In the genomic region with DNA sequence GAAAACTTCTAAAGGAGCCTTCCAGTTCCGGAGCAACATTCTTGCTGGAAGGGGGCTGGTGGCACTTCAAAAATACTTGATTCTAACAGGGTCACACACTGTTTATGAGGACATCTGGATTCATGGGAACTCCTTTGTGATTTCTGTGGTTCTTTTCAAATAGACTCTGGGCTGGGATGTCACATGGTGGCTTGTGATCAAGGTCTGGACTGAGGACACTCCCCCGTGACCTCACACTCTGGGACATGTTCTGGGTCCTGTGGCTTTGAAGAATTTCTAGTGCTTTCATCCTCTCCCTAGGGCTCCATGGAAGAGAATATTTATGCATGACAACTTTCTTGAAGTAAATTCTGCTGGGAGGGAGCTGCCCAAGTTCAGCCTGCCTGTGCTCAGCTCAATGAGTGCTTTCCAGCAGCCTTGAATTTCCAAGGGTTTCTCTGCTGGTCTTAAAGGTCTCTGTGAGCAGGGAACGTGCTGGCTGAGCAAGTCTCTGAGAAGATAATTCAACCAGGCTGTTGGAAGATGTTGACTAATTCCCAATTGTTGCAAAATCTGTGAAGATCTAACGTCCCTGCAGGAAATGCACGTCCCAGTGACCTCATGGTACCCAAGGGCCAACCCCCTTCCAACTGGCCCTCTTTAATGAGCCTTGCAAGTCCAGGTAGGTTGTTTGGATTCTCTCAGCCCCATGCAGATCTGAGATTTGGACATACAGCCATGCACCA, we compare ENCODE assay signal across 27 cellular contexts. TPM values are rescaled to one million over a fixed set of nuclear protein-coding genes. Genes with fewer than 3 reads are reported as not detected.
DNase-seq lines count a peak whose midpoint lies in the region; TF ChIP-seq lines count a peak whose summit lies in the region.
"Had no signal": no experiment of that assay in that cellular context is flagged by ENCODE, and none has a peak within 500 bp of the region (broad histone marks: within the 10 kb centered on the region; RNA-seq: fewer than 3 reads in every experiment).

No MANE protein-coding gene starts in this region.

- H3K27me3 ChIP-seq in adipocyte (replicated peaks; ENCODE audit: control insufficient read depth, insufficient read depth, low read length) (no peaks in the 10 kb centered on the region), trophoblast cell (ENCODE audit: insufficient read depth, low read length) (no peaks in the 10 kb centered on the region), endodermal cell (ENCODE audit: control insufficient read depth, insufficient read depth, low read length, poor library complexity, severe bottlenecking) (no peaks in the 10 kb centered on the region)
- H3K27me3 ChIP-seq: testis, vagina had no signal

- H3K4me1 ChIP-seq in adipocyte (ENCODE audit: control insufficient read depth, insufficient read depth, low read length) (no peaks in the 10 kb centered on the region), trophoblast cell (ENCODE audit: control insufficient read depth in 1 of 2, insufficient read depth in 2 of 2, low read length in 2 of 2) (no peaks in the 10 kb centered on the region), endodermal cell (ENCODE audit: control insufficient read depth, insufficient read depth, low read length) (no peaks in the 10 kb centered on the region)
- H3K4me1 ChIP-seq: testis, vagina had no signal

- H4K12ac ChIP-seq in trophoblast cell (ENCODE audit: low read depth, low read length): no peak overlapping the region

- H3K79me2 ChIP-seq in trophoblast cell (ENCODE audit: control insufficient read depth, insufficient read depth, low read length, poor library complexity): no peaks in the 10 kb centered on the region

- no peak overlapping the region for H3K14ac ChIP-seq in trophoblast cell (ENCODE audit: low read length)

- no peaks in the 10 kb centered on the region for H3K79me1 ChIP-seq in trophoblast cell (ENCODE audit: low read length)

- H3K36me3 Mint-ChIP-seq in endodermal cell (ENCODE audit: low read depth): peaks cover 48% of the 10 kb centered on the region
- H3K36me3 Mint-ChIP-seq: CD8-positive, alpha-beta T cell had no signal

- H3K4me3 ChIP-seq in adipocyte (ENCODE audit: low read length) (no peak overlapping the region), fibroblast of mammary gland (ENCODE audit: control insufficient read depth, low read depth, low read length) (no peak overlapping the region), trophoblast cell (ENCODE audit: low read depth, low read length) (no peak overlapping the region), endodermal cell (ENCODE audit: low read length) (no peak overlapping the region)
- H3K4me3 ChIP-seq: testis, vagina had no signal

- WGBS in trophoblast cell (ENCODE audit: extremely low coverage, insufficient coverage, insufficient read length): no CpG with 5 or more reads among the region's 5 CpGs
- WGBS in endodermal cell (ENCODE audit: insufficient coverage in 1 of 2, insufficient read length in 1 of 2), 2 experiments: 86 to 94% methylated on average over 5 of the region's 5 CpGs

- peak; percentile 3 for DNase-seq in ELR (ENCODE audit: low read depth)
- DNase-seq in adipocyte (ENCODE audit: low read depth): peak; percentile 12
- DNase-seq in fibroblast of mammary gland (ENCODE audit: low read depth): peak; percentile 24
- peak; percentile 16 to 23 for DNase-seq in trophoblast cell
- no peak for DNase-seq in NCI-H1694 treated with DMSO at 0.1 percent for 48 hours (lab: John Stamatoyannopoulos, UW)
- DNase-seq in activated CD8-positive, alpha-beta memory T cell treated with anti-CD3 and anti-CD28 coated beads for 24 hours: no peak
- DNase-seq in activated CD8-positive, alpha-beta memory T cell treated with anti-CD3 and anti-CD28 coated beads, Interleukin-2, amount 50 U/mL, for 48 hours: no peak
- no peak for DNase-seq in endodermal cell
- DNase-seq: activated CD8-positive, alpha-beta T cell treated with anti-CD3 and anti-CD28 coated beads, Interleukin-2, amount 10 ng/mL, durations not matched to agents 7 days and 5 days; activated effector memory CD4-positive, alpha-beta T cell treated with anti-CD3 and anti-CD28 coated beads, Interleukin-2, amount 50 U/mL, for 16 hours; activated naive CD8-positive, alpha-beta T cell treated with anti-CD3 and anti-CD28 coated beads for 36 hours; activated T-cell treated with anti-CD3 and anti-CD28 coated beads, Interleukin-2, amount 50 U/mL, for 1 hour; CD8-positive, alpha-beta T cell; DMS 273 treated with DMSO at 0.1 percent for 48 hours; erythroblast; naive thymus-derived CD8-positive, alpha-beta T cell; NCI-H1105 treated with DMSO at 0.1 percent for 48 hours; NCI-H2029; NCI-H748 treated with DMSO at 0.1 percent for 48 hours; occipital lobe; RPMI8226; SK-N-SH; stimulated activated naive CD8-positive, alpha-beta T cell treated with anti-CD3 and anti-CD28 coated beads, Interleukin-15, Interleukin-2, amounts not matched to agents 100 U/mL and 50 U/mL, for 24 hours; testis had no signal

- no peak overlapping the region for H2BK12ac ChIP-seq in trophoblast cell (ENCODE audit: low read length)

- no peak overlapping the region for H4K91ac ChIP-seq in trophoblast cell (ENCODE audit: low read depth, low read length)

- no peak overlapping the region for H3K4me3 Mint-ChIP-seq in endodermal cell
- H3K4me3 Mint-ChIP-seq: activated CD8-positive, alpha-beta T cell treated with anti-CD3 and anti-CD28 coated beads, Interleukin-2, amount 10 ng/mL, durations not matched to agents 7 days and 5 days; activated naive CD8-positive, alpha-beta T cell treated with anti-CD3 and anti-CD28 coated beads for 36 hours; CD8-positive, alpha-beta T cell; mesothelial cell of epicardium; naive thymus-derived CD8-positive, alpha-beta T cell had no signal

- no peak overlapping the region for H2AK5ac ChIP-seq in trophoblast cell (ENCODE audit: low read length)

- H3K27ac ChIP-seq in trophoblast cell (ENCODE audit: low read depth, low read length) (no peak overlapping the region), endodermal cell (ENCODE audit: low read depth, low read length) (no peak overlapping the region)
- H3K27ac ChIP-seq: testis, vagina had no signal

- H3K27me3 Mint-ChIP-seq in endodermal cell (ENCODE audit: insufficient read depth): no peaks in the 10 kb centered on the region
- H3K27me3 Mint-ChIP-seq: activated naive CD8-positive, alpha-beta T cell treated with anti-CD3 and anti-CD28 coated beads for 36 hours had no signal

- H2BK5ac ChIP-seq in trophoblast cell (ENCODE audit: low read depth, low read length, poor library complexity): no peak overlapping the region

- H3K9me3 Mint-ChIP-seq in endodermal cell: peaks cover 51% of the 10 kb centered on the region

- no peak overlapping the region for H3K9ac ChIP-seq in adipocyte (ENCODE audit: low read length)
- no peak overlapping the region for H3K9ac ChIP-seq in trophoblast cell (ENCODE audit: low read length)
- no peak overlapping the region for H3K9ac ChIP-seq in endodermal cell (ENCODE audit: extremely low read depth, low read length, poor library complexity, severe bottlenecking)
- H3K9ac ChIP-seq: SK-N-SH had no signal

- H3K9me3 ChIP-seq in adipocyte (ENCODE audit: control insufficient read depth, low read length) (peaks cover 31% of the 10 kb centered on the region), trophoblast cell (ENCODE audit: insufficient read depth, low read depth, low read length) (peaks cover 2% of the 10 kb centered on the region), endodermal cell (ENCODE audit: control insufficient read depth, low read length) (peaks cover 12% of the 10 kb centered on the region)
- H3K9me3 ChIP-seq: SK-N-SH, testis, vagina had no signal

- no peak overlapping the region for H3K4me2 ChIP-seq in trophoblast cell (ENCODE audit: low read length)
- H3K4me2 ChIP-seq: SK-N-SH had no signal

- no peak overlapping the region for H3K4ac ChIP-seq in trophoblast cell (ENCODE audit: low read depth, low read length)

- H2BK120ac ChIP-seq in trophoblast cell (ENCODE audit: insufficient read depth, low read length, poor library complexity): no peak overlapping the region

- H3K27ac Mint-ChIP-seq in endodermal cell: no peak overlapping the region
- H3K27ac Mint-ChIP-seq: activated CD8-positive, alpha-beta T cell treated with anti-CD3 and anti-CD28 coated beads, Interleukin-2, amount 10 ng/mL, durations not matched to agents 7 days and 5 days; activated naive CD8-positive, alpha-beta T cell treated with anti-CD3 and anti-CD28 coated beads for 36 hours; CD8-positive, alpha-beta T cell; mesothelial cell of epicardium had no signal

- H2AFZ ChIP-seq in trophoblast cell (ENCODE audit: insufficient read depth, low read length, poor library complexity): no peak overlapping the region

- H3K36me3 ChIP-seq in adipocyte (ENCODE audit: control insufficient read depth, insufficient read depth, low read length, severe bottlenecking) (no peaks in the 10 kb centered on the region), trophoblast cell (ENCODE audit: control insufficient read depth in 1 of 2, insufficient read depth in 2 of 2, low read length in 2 of 2) (peaks cover 0 to 2% of the 10 kb centered on the region in 2 experiments), endodermal cell (ENCODE audit: control insufficient read depth, insufficient read depth, low read length) (no peaks in the 10 kb centered on the region)
- H3K36me3 ChIP-seq: vagina had no signal

- no peaks in the 10 kb centered on the region for H3K4me1 Mint-ChIP-seq in endodermal cell
- H3K4me1 Mint-ChIP-seq: activated naive CD8-positive, alpha-beta T cell treated with anti-CD3 and anti-CD28 coated beads for 36 hours; mesothelial cell of epicardium had no signal

- no peak overlapping the region for H3K18ac ChIP-seq in trophoblast cell (ENCODE audit: low read length)

- no peak overlapping the region for H4K8ac ChIP-seq in trophoblast cell (ENCODE audit: low read depth, low read length)

- H3K23ac ChIP-seq in trophoblast cell (ENCODE audit: low read length): no peak overlapping the region

- TF ChIP-seq CTCF in fibroblast of mammary gland (conservative IDR thresholded peaks at IDR 0.05; ENCODE audit: control insufficient read depth, insufficient read depth, low read depth, low read length): no peak
- no peak for TF ChIP-seq CTCF in endodermal cell (conservative IDR thresholded peaks at IDR 0.05)

RNA-seq across cellular contexts. Expression of a gene that starts 36.3 kb away (rescaled TPM):
- polyA plus RNA-seq in trophoblast cell (2013): 4.8 TPM in 2 replicates
- total RNA-seq in endodermal cell: 10 to 100 TPM; 11.7 to 13.5 TPM
- 4.4 TPM for polyA plus RNA-seq in endodermal cell (2013, experiment 1 of 2)
- 4.3 TPM for polyA plus RNA-seq in endodermal cell (2013, experiment 2 of 2)
- total RNA-seq: activated CD8-positive, alpha-beta T cell treated with anti-CD3 and anti-CD28 coated beads, Interleukin-2, amount 10 ng/mL, durations not matched to agents 7 days and 5 days; activated naive CD8-positive, alpha-beta T cell treated with anti-CD3 and anti-CD28 coated beads for 36 hours; CD8-positive, alpha-beta T cell; naive thymus-derived CD8-positive, alpha-beta T cell; T-helper 2 cell treated with Interferon-gamma antibody and Interleukin-4, amounts not matched to agents 100 ng/mL and 5 ng/mL, for 36 hours; vagina had no signal
- polyA plus RNA-seq: naive thymus-derived CD8-positive, alpha-beta T cell; SK-N-SH had no signal

RNA-seq across cellular contexts. Expression of a gene that starts 56.9 kb away (rescaled TPM):
- 14.5 and 14.6 TPM in 2 replicates for polyA plus RNA-seq in trophoblast cell (2013)
- 10 to 100 TPM; 14.4 to 15.4 TPM for total RNA-seq in endodermal cell
- polyA plus RNA-seq in endodermal cell (2013, experiment 1 of 2): 11.5 TPM
- 12.4 TPM for polyA plus RNA-seq in endodermal cell (2013, experiment 2 of 2)
- total RNA-seq: activated CD8-positive, alpha-beta T cell treated with anti-CD3 and anti-CD28 coated beads, Interleukin-2, amount 10 ng/mL, durations not matched to agents 7 days and 5 days; activated naive CD8-positive, alpha-beta T cell treated with anti-CD3 and anti-CD28 coated beads for 36 hours; CD8-positive, alpha-beta T cell; naive thymus-derived CD8-positive, alpha-beta T cell; T-helper 2 cell treated with Interferon-gamma antibody and Interleukin-4, amounts not matched to agents 100 ng/mL and 5 ng/mL, for 36 hours had no signal
- polyA plus RNA-seq: naive thymus-derived CD8-positive, alpha-beta T cell; SK-N-SH had no signal

Comparison
In these comparisons a context has a peak if more than half of its experiments do, and no peak if none do; other contexts are left out.
1. DNase-seq: peak in ELR (single experiment), adipocyte (single experiment), fibroblast of mammary gland (single experiment) and trophoblast cell (2 of 2); none in NCI-H1694 treated with DMSO at 0.1 percent for 48 hours (single experiment), activated CD8-positive, alpha-beta memory T cell treated with anti-CD3 and anti-CD28 coated beads for 24 hours (single experiment), activated CD8-positive, alpha-beta memory T cell treated with anti-CD3 and anti-CD28 coated beads, Interleukin-2, amount 50 U/mL, for 48 hours (single experiment) and endodermal cell (single experiment).